Comparison of ENCODE assay signal across 8 cellular contexts in genomic region chr19:49877020-49877878, GRCh38. TPM values are rescaled to one million over a fixed set of nuclear protein-coding genes. Genes with fewer than 3 reads are reported as not detected.
DNase-seq lines count a peak whose midpoint lies in the region; ATAC-seq, FAIRE-seq and TF ChIP-seq lines count a peak whose summit lies in the region.

Gene AKT1S1 (minus strand): TSS chr19:49877355. CDS start chr19:49873295, 4,060 bp downstream.
Gene TBC1D17 (plus strand): TSS chr19:49877702. CDS start chr19:49877724, 22 bp downstream.

- TF ChIP-seq CTCF in pancreas (IDR thresholded peaks at IDR 0.05) (no peak), tibial artery (IDR thresholded peaks at IDR 0.05) (no peak)

- H3K27ac ChIP-seq in pancreas (peak within 1 kb of the TSS; percentile 90 to 98 (median 96)), tibial artery (peak within 1 kb of the TSS; percentile 100)

- H3K27me3 ChIP-seq in adipocyte (replicated peaks; ENCODE audit: control insufficient read depth, insufficient read depth, low read length) (no peaks in the 10 kb centered on the region), pancreas (no peaks in the 10 kb centered on the region), tibial artery (no peaks in the 10 kb centered on the region)

- peak; percentile 94 for DNase-seq in GM12891 (ENCODE audit: insufficient read length, low spot score)
- peak; percentile 100 for DNase-seq in NCI-H1436 (lab: John Stamatoyannopoulos, UW)
- peak; percentile 100 for DNase-seq in SW480 (ENCODE audit: low spot score)
- DNase-seq in adipocyte (ENCODE audit: low read depth): peak; percentile 100
- peak; percentile 99 for DNase-seq in Right ventricle myocardium superior
- DNase-seq in pancreas: peak; percentile 97 to 100 (median 99)
- peak; percentile 99 to 100 for DNase-seq in tibial artery

- H3K4me3 ChIP-seq in adipocyte (ENCODE audit: low read length) (peak within 1 kb of the TSS; percentile 93), pancreas (peak within 1 kb of the TSS; percentile 62 to 85 (median 76)), tibial artery (peak within 1 kb of the TSS; percentile 90 to 97)

- H3K9ac ChIP-seq in adipocyte (ENCODE audit: low read length): peak within 1 kb of the TSS; percentile 99

- intact Hi-C loops in Right ventricle myocardium superior (cut with DNase I) (no loop called here), pancreas (cut with DNase I) (no loop called here), tibial artery (cut with DNase I; ENCODE audit: low total_unique reads) (no loop called here)

- H3K9me3 ChIP-seq in adipocyte (ENCODE audit: control insufficient read depth, low read length) (no peaks in the 10 kb centered on the region), pancreas (no peaks in the 10 kb centered on the region), tibial artery (no peaks in the 10 kb centered on the region)

- FAIRE-seq in GM12891 (lab: Jason Lieb, UNC) (no peak), pancreas (lab: Jason Lieb, UNC) (peak; percentile 98)

- ATAC-seq in HG02798 (IDR thresholded peaks at IDR 0.05; ENCODE audit: poor library complexity, unreplicated experiment) (peak; percentile 68), Right ventricle myocardium superior (ENCODE audit: poor library complexity) (peak; percentile 85), pancreas (peak; percentile 77 to 89 (median 81))

- TF ChIP-seq POLR2A in GM12891 (IDR thresholded peaks at IDR 0.05; ENCODE audit: low read depth, low read length): peak; percentile 54

- H3K36me3 ChIP-seq in adipocyte (ENCODE audit: control insufficient read depth, insufficient read depth, low read length, severe bottlenecking) (peaks cover 38% of the 10 kb centered on the region), pancreas (peaks cover 0 to 23% (median 22%) of the 10 kb centered on the region in 3 donors), tibial artery (peaks cover 33 to 58% (median 35%) of the 10 kb centered on the region in 3 donors)

- peaks cover 23% of the 10 kb centered on the region for H3K4me1 ChIP-seq in adipocyte (ENCODE audit: control insufficient read depth, insufficient read depth, low read length)
- H3K4me1 ChIP-seq in pancreas: peaks cover 0 to 11% (median 8%) of the 10 kb centered on the region in 3 donors
- peaks cover 0 to 32% (median 27%) of the 10 kb centered on the region in 4 donors for H3K4me1 ChIP-seq in tibial artery

- 0% methylated on average over 61 of the region's 61 CpGs for WGBS in pancreas, 2 donors

TF ChIP-seq in GM12891, 5 proteins besides CTCF, POLR2A, EP300 and RAD21:
- peak; percentile 62; the same call in 1 of the 2 replicates for TF ChIP-seq POLR2AphosphoS5 (IDR thresholded peaks at IDR 0.05; ENCODE audit: low read depth, low read length)
- TF ChIP-seq POU2F2 (IDR thresholded peaks at IDR 0.05; ENCODE audit: low read depth, low read length): peak; percentile 23; the same call in 1 of the 2 replicates
- TF ChIP-seq PAX5 (IDR thresholded peaks at IDR 0.05; ENCODE audit: insufficient read depth, low read length, severe bottlenecking): no peak
- peak; percentile 55 for TF ChIP-seq SPI1 (IDR thresholded peaks at IDR 0.05; ENCODE audit: low read depth, low read length)
- TF ChIP-seq TAF1 (IDR thresholded peaks at IDR 0.05; ENCODE audit: low read depth, low read length): peak; percentile 23; the same call in 1 of the 2 replicates

RNA-seq across cellular contexts. Expression of gene AKT1S1, which starts in this region (rescaled TPM):
- 14.6 TPM for polyA plus RNA-seq in GM12891 (2012; ENCODE audit: low read depth, missing spikeins)
- 35.0 TPM for total RNA-seq in Right ventricle myocardium superior
- total RNA-seq in pancreas: 10 to 100 TPM; 13.8 to 22.1 (median 16.2) TPM
- 10 to 100 TPM; 22.7 to 31.1 TPM for polyA plus RNA-seq in pancreas

RNA-seq across cellular contexts. Expression of gene TBC1D17, which starts in this region (rescaled TPM):
- 29.6 TPM for polyA plus RNA-seq in GM12891 (2012; ENCODE audit: low read depth, missing spikeins)
- total RNA-seq in Right ventricle myocardium superior: 46.0 TPM
- 10 to 100 TPM; 21.0 to 34.3 (median 29.9) TPM for total RNA-seq in pancreas
- 10 to 100 TPM; 74.0 to 99.3 TPM for polyA plus RNA-seq in pancreas

Comparison
In these comparisons a context has a peak if more than half of its experiments do, and no peak if none do; other contexts are left out.
1. Peak in every context shown above with its lines: DNase-seq, ATAC-seq, H3K4me3 ChIP-seq and H3K27ac ChIP-seq.